In genomic region chr3:25679642-25680302, GRCh38 we compare ENCODE assay signal across 23 cellular contexts.
"Had no signal": no experiment of that assay in that cellular context is flagged by ENCODE, and none has a peak within 500 bp of the region (broad histone marks: within the 10 kb centered on the region; RNA-seq: fewer than 3 reads in every experiment).

No MANE protein-coding gene starts in this region.

- H3K36me3 ChIP-seq: brain microvascular endothelial cell, cardiac muscle cell, WERI-Rb-1 had no signal

- DNase-seq: activated CD4-positive, alpha-beta memory T cell treated with anti-CD3 and anti-CD28 coated beads, Interleukin-2, amount 10 ng/mL, durations not matched to agents 7 days and 5 days; activated CD4-positive, alpha-beta T cell treated with anti-CD3 and anti-CD28 coated beads for 36 hours; activated CD4-positive, alpha-beta T cell treated with anti-CD3 and anti-CD28 coated beads, Interleukin-2, amount 50 U/mL, for 1 hour; activated gamma-delta T cell; activated naive CD4-positive, alpha-beta T cell treated with anti-CD3 and anti-CD28 coated beads for 36 hours; activated T-cell treated with anti-CD3 and anti-CD28 coated beads for 4 hours; activated T-cell treated with anti-CD3 and anti-CD28 coated beads, Interleukin-2, amount 50 U/mL, for 48 hours; brain microvascular endothelial cell; KG1; NCI-H1092 treated with DMSO at 0.1 percent for 48 hours; NCI-H1436; NCI-H1694 treated with DMSO at 0.1 percent for 48 hours; NCI-H2029 treated with DMSO at 0.1 percent for 48 hours; NCI-H345; NCI-H510A; NCI-H526 treated with DMSO at 0.1 percent for 48 hours; NCI-H82; SIG-M5; T-helper 1 cell; WERI-Rb-1 had no signal

- H3K27ac ChIP-seq: brain microvascular endothelial cell, cardiac muscle cell, SK-N-MC, WERI-Rb-1 had no signal

- H3K4me3 ChIP-seq: cardiac muscle cell, SK-N-MC had no signal

- H3K27me3 ChIP-seq: brain microvascular endothelial cell, cardiac muscle cell had no signal

- ATAC-seq: activated CD4-positive, alpha-beta T cell treated with anti-CD3 and anti-CD28 coated beads for 36 hours; activated T-helper 17 cell treated with anti-CD3 and anti-CD28 coated beads, Interleukin-2, amount 50 U/mL, for 72 hours had no signal
